In the genomic region with DNA sequence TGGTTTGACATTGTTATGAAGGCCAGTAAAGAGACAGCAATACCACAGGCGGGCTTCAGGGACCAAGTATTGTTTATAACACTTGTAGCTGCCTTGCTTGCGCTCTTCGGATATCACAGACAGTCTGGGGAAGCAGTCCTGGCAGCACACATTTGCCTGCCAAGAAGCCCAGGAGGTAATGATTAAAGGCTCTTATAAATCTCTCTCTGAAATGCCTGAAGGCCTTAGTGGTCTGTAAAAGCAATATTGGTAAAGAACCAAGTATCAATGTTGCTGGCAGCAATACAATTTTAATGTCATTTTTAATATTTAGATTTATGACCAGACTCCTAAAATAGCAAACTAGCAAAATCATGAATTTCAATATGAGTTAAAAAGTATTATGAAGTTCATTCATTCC, we compare ENCODE assay signal across 22 cellular contexts.
A peak's percentile ranks its signal among the peaks of the same experiment; 100 is the strongest.
DNase-seq lines count a peak whose midpoint lies in the region; ATAC-seq and TF ChIP-seq lines count a peak whose summit lies in the region.
"Had no signal": no experiment of that assay in that cellular context is flagged by ENCODE, and none has a peak within 500 bp of the region (broad histone marks: within the 10 kb centered on the region; RNA-seq: fewer than 3 reads in every experiment).

No MANE protein-coding gene starts in this region.

- no peaks in the 10 kb centered on the region for H3K27me3 Mint-ChIP-seq in activated T-cell treated with anti-CD3 and anti-CD28 coated beads, Interleukin-2, amount 50 U/mL, for 4 hours (ENCODE audit: low read depth)

- H3K36me3 Mint-ChIP-seq in activated T-cell treated with anti-CD3 and anti-CD28 coated beads, Interleukin-2, amount 50 U/mL, for 4 hours (ENCODE audit: insufficient read depth): no peaks in the 10 kb centered on the region

- no peaks in the 10 kb centered on the region for H3K36me3 ChIP-seq in BJ (ENCODE audit: control insufficient read depth, insufficient read depth, low read length)
- H3K36me3 ChIP-seq: BE2C, SJCRH30 had no signal

- CTCF ChIA-PET in BJ (lab: Yijun Ruan, JAX): no interaction called here

- TF ChIP-seq CTCF in BJ (IDR thresholded peaks at IDR 0.05; ENCODE audit: insufficient read depth, low read depth, low read length): no peak

- ATAC-seq in SK-N-SH treated with all-trans-retinoic acid at 6 μM for 48 hours: peak; percentile 87
- ATAC-seq in activated T-cell treated with anti-CD3 and anti-CD28 coated beads, Interleukin-2, amount 50 U/mL, for 4 hours: no peak
- ATAC-seq: HepG2, PC-3, Right ventricle myocardium inferior had no signal

- POLR2A ChIA-PET in BJ (lab: Charles Lee): no interaction called here

- H3K9me3 Mint-ChIP-seq in activated T-cell treated with anti-CD3 and anti-CD28 coated beads, Interleukin-2, amount 50 U/mL, for 4 hours: peaks cover 9% of the 10 kb centered on the region

- H3K27me3 ChIP-seq in BJ (ENCODE audit: control insufficient read depth, insufficient read depth, low read length): no peaks in the 10 kb centered on the region
- H3K27me3 ChIP-seq: BE2C, SJCRH30 had no signal

- DNase-seq in AG08395 (ENCODE audit: low spot score) (peak; percentile 13), BJ (ENCODE audit: low read depth) (peak; percentile 41), fibroblast of the conjunctiva (ENCODE audit: low read depth) (peak; percentile 31), NCI-H2196 (lab: John Stamatoyannopoulos, UW; ENCODE audit: unreplicated experiment) (no peak), HUDEP-2 (lab: John Stamatoyannopoulos, UW; ENCODE audit: unreplicated experiment in 76 of 76) (no peak)
- DNase-seq in activated T-cell treated with anti-CD3 and anti-CD28 coated beads, Interleukin-2, amount 50 U/mL, for 4 hours: no peak
- DNase-seq: BE2C, Calu3, DMS79 treated with DMSO at 0.1 percent for 48 hours, Karpas-422, NCI-H1092, NCI-H1417 treated with DMSO at 0.1 percent for 48 hours, NCI-H1694 treated with DMSO at 0.1 percent for 48 hours, NCI-H2081, NCI-H2171 treated with DMSO at 0.1 percent for 48 hours, NCI-H524, NCI-H774, PC-3, SJCRH30 had no signal

- H3K4me3 Mint-ChIP-seq in activated T-cell treated with anti-CD3 and anti-CD28 coated beads, Interleukin-2, amount 50 U/mL, for 4 hours: no peak overlapping the region

- no peak overlapping the region for H3K4me3 ChIP-seq in BJ (ENCODE audit: low read depth, low read length)
- H3K4me3 ChIP-seq: SJCRH30 had no signal

- no peaks in the 10 kb centered on the region for H3K4me1 Mint-ChIP-seq in activated T-cell treated with anti-CD3 and anti-CD28 coated beads, Interleukin-2, amount 50 U/mL, for 4 hours (ENCODE audit: low read depth)

TF ChIP-seq in SK-N-SH treated with all-trans-retinoic acid at 6 μM for 48 hours, 23 proteins besides CTCF, POLR2A, EP300 and RAD21:
- TF ChIP-seq TOX (CRISPR knock-in tag; IDR thresholded peaks at IDR 0.05; ENCODE audit: borderline replicate concordance) (peak; percentile 80; the same call in 1 of the 2 replicates), CSDC2 (CRISPR knock-in tag; IDR thresholded peaks at IDR 0.05) (no peak), ZFP3 (CRISPR knock-in tag; IDR thresholded peaks at IDR 0.05) (no peak), TCF4 (CRISPR knock-in tag; IDR thresholded peaks at IDR 0.05; ENCODE audit: borderline replicate concordance) (no peak), RARB (CRISPR knock-in tag; IDR thresholded peaks at IDR 0.05) (no peak)
TF ChIP-seq in SK-N-SH treated with all-trans-retinoic acid at 6 μM for 48 hours: peak in this region for 1.

Comparison
In these comparisons a context has a peak if more than half of its experiments do, and no peak if none do; other contexts are left out.
1. DNase-seq: peak in AG08395 (single experiment), BJ (single experiment) and fibroblast of the conjunctiva (single experiment); none in NCI-H2196 (single experiment), activated T-cell treated with anti-CD3 and anti-CD28 coated beads, Interleukin-2, amount 50 U/mL, for 4 hours (single experiment) and HUDEP-2 (0 of 76).